Comparison of ENCODE assay signal across 20 cellular contexts in the genomic region with DNA sequence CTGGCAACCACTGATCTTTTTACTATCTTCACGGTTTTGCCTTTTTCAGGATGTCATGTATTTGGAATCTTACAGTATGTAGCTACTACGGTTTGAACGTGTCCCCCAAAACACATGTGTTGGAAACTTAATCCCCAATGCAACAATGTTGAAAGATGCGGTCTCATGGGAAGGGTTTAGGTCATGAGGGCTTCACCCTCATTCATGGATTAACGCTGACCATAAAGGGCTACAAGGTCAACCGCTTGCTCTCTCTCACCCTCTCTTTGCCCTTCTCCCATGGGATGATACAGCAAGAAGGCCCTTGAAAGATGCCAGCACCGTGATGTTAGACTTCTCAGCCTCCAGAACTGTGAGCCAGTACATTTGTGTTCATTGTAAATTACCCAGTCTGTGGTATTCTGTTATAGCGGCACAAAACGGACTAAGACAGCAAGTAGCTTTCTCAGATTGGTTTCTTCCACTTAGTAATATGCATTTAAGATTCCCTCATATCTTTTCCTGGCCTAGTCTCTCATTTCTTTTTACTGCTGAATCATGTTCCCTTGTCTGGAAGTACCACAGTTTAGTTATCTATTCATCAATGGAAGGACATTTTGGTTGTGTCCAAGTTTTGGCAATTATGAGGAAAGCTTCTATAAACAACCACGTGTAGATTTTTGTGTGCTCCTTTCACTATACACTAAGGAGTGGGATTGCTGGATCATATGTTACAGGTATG. TPM values are rescaled to one million over a fixed set of nuclear protein-coding genes. Genes with fewer than 3 reads are reported as not detected.
DNase-seq lines count a peak whose midpoint lies in the region; ATAC-seq and TF ChIP-seq lines count a peak whose summit lies in the region.
"Had no signal": no experiment of that assay in that cellular context is flagged by ENCODE, and none has a peak within 500 bp of the region (broad histone marks: within the 10 kb centered on the region; RNA-seq: fewer than 3 reads in every experiment).

No MANE protein-coding gene starts in this region.

- peaks cover 48% of the 10 kb centered on the region for H3K4me1 Mint-ChIP-seq in activated T-cell treated with anti-CD3 and anti-CD28 coated beads, Interleukin-2, amount 50 U/mL, for 24 hours (ENCODE audit: low read depth)
- H3K4me1 Mint-ChIP-seq in activated T-cell treated with anti-CD3 and anti-CD28 coated beads, Interleukin-2, amount 50 U/mL, for 72 hours (ENCODE audit: low read depth): peaks cover 70% of the 10 kb centered on the region
- peaks cover 66% of the 10 kb centered on the region for H3K4me1 Mint-ChIP-seq in nephron progenitor cell

- intact Hi-C loops in transverse colon (cut with DNase I; ENCODE audit: low total_unique reads): no loop called here

- no peaks in the 10 kb centered on the region for H3K9me3 Mint-ChIP-seq in activated T-cell treated with anti-CD3 and anti-CD28 coated beads, Interleukin-2, amount 50 U/mL, for 24 hours
- H3K9me3 Mint-ChIP-seq in activated T-cell treated with anti-CD3 and anti-CD28 coated beads, Interleukin-2, amount 50 U/mL, for 72 hours: no peaks in the 10 kb centered on the region
- peaks cover 7% of the 10 kb centered on the region for H3K9me3 Mint-ChIP-seq in nephron progenitor cell

- no peaks in the 10 kb centered on the region for H3K27me3 Mint-ChIP-seq in activated T-cell treated with anti-CD3 and anti-CD28 coated beads, Interleukin-2, amount 50 U/mL, for 24 hours
- H3K27me3 Mint-ChIP-seq in activated T-cell treated with anti-CD3 and anti-CD28 coated beads, Interleukin-2, amount 50 U/mL, for 72 hours (ENCODE audit: low read depth): no peaks in the 10 kb centered on the region
- peaks cover 22% of the 10 kb centered on the region for H3K27me3 Mint-ChIP-seq in nephron progenitor cell (ENCODE audit: low read depth, poor library complexity)

- ATAC-seq in activated T-cell treated with anti-CD3 and anti-CD28 coated beads, Interleukin-2, amount 50 U/mL, for 72 hours (replicated peaks in 1 of 2): no peak

- H3K36me3 ChIP-seq in transverse colon: no peaks in the 10 kb centered on the region

- H3K27ac ChIP-seq in transverse colon: no peak overlapping the region
- H3K27ac ChIP-seq: C4-2B had no signal

- POLR2A ChIA-PET in GM10248 (lab: Yijun Ruan, JAX): interaction anchor here (0.6 to 0.7 kb wide), 2 partner anchors 16 to 68 kb away, joined by 3 to 5 read pairs; no protein-coding TSS in a partner anchor

- peak; percentile 22 for DNase-seq in activated T-cell treated with anti-CD3 and anti-CD28 coated beads, Interleukin-2, amount 50 U/mL, for 24 hours
- no peak for DNase-seq in activated T-cell treated with anti-CD3 and anti-CD28 coated beads, Interleukin-2, amount 50 U/mL, for 72 hours
- DNase-seq in amniotic epithelial cell (ENCODE audit: low read depth): peak; percentile 56
- no peak for DNase-seq in nephron progenitor cell
- DNase-seq in transverse colon: peak; percentile 1
- no peak for DNase-seq in dermis blood vessel endothelial cell
- no peak for DNase-seq in kidney glomerular epithelial cell (lab: John Stamatoyannopoulos, UW)
- DNase-seq in GM10248 (ENCODE audit: extremely low spot score): no peak
- DNase-seq: 8988T, Caco-2, H9, KBM-7, NCI-H1105, NCI-H1694 treated with DMSO at 0.1 percent for 48 hours, NCI-H446 treated with DMSO at 0.1 percent for 48 hours, NCI-H774, SHP77 had no signal

- TF ChIP-seq EP300 in transverse colon (IDR thresholded peaks at IDR 0.05; ENCODE audit: low read depth): no peak

- WGBS in transverse colon (ENCODE audit: low coverage in 1 of 2), 2 donors: 72 to 77% methylated on average over 7 to 10 of the region's 10 CpGs

- CTCF ChIA-PET in GM10248 (lab: Yijun Ruan, JAX): interaction anchor here (2.3 kb wide), 1 partner anchor 74 kb away, joined by 6 read pairs; no protein-coding TSS in a partner anchor

- H3K4me1 ChIP-seq in transverse colon: peaks cover 8 to 21% (median 14%) of the 10 kb centered on the region in 4 donors
- H3K4me1 ChIP-seq: Caco-2 had no signal

- no peaks in the 10 kb centered on the region for H3K9me3 ChIP-seq in transverse colon
- H3K9me3 ChIP-seq: Caco-2 had no signal

- no peak overlapping the region for H3K4me3 Mint-ChIP-seq in activated T-cell treated with anti-CD3 and anti-CD28 coated beads, Interleukin-2, amount 50 U/mL, for 24 hours
- H3K4me3 Mint-ChIP-seq in activated T-cell treated with anti-CD3 and anti-CD28 coated beads, Interleukin-2, amount 50 U/mL, for 72 hours: no peak overlapping the region
- H3K4me3 Mint-ChIP-seq in nephron progenitor cell: peak overlapping the region; percentile 6
- H3K4me3 Mint-ChIP-seq: H9 had no signal

- peaks cover 36% of the 10 kb centered on the region for H3K27me3 ChIP-seq in transverse colon

- in situ Hi-C loops in transverse colon (cut with MboI; ENCODE audit: low pct_ligation_motif_present in 1 of 4, low pct_unique_long_range_greater_than_20kb in 1 of 4, low sequenced_read_pairs in 3 of 4): loop anchor here in 1 of 4 donors (10.0 kb wide), 1 partner anchor 78 kb away; no protein-coding TSS in a partner anchor

- no peaks in the 10 kb centered on the region for H3K36me3 Mint-ChIP-seq in activated T-cell treated with anti-CD3 and anti-CD28 coated beads, Interleukin-2, amount 50 U/mL, for 24 hours (ENCODE audit: low read depth)
- H3K36me3 Mint-ChIP-seq in activated T-cell treated with anti-CD3 and anti-CD28 coated beads, Interleukin-2, amount 50 U/mL, for 72 hours (ENCODE audit: insufficient read depth in 2 of 2): no peaks in the 10 kb centered on the region
- H3K36me3 Mint-ChIP-seq in nephron progenitor cell (ENCODE audit: low read depth): no peaks in the 10 kb centered on the region

- TF ChIP-seq CTCF in nephron progenitor cell (IDR thresholded peaks at IDR 0.05): no peak
- TF ChIP-seq CTCF in transverse colon (IDR thresholded peaks at IDR 0.05): no peak
- no peak for TF ChIP-seq CTCF in GM10248 (IDR thresholded peaks at IDR 0.05; ENCODE audit: control extremely low read depth, extremely low read depth, low read depth, missing control alignments)

- no peak overlapping the region for H3K27ac Mint-ChIP-seq in activated T-cell treated with anti-CD3 and anti-CD28 coated beads, Interleukin-2, amount 50 U/mL, for 24 hours
- H3K27ac Mint-ChIP-seq in activated T-cell treated with anti-CD3 and anti-CD28 coated beads, Interleukin-2, amount 50 U/mL, for 72 hours: no peak overlapping the region
- peak overlapping the region; percentile 32 for H3K27ac Mint-ChIP-seq in nephron progenitor cell
- H3K27ac Mint-ChIP-seq: H9 had no signal

- no peak overlapping the region for H3K4me3 ChIP-seq in transverse colon
- H3K4me3 ChIP-seq: GM12878 had no signal

- no peak for TF ChIP-seq POLR2A in transverse colon (IDR thresholded peaks at IDR 0.05)

RNA-seq across cellular contexts. Expression of a gene that starts 3.0 kb away (rescaled TPM):
- total RNA-seq in activated T-cell treated with anti-CD3 and anti-CD28 coated beads, Interleukin-2, amount 50 U/mL, for 72 hours: under 1 TPM; 0.35 to 0.53 TPM
- total RNA-seq in transverse colon (not detected), dermis blood vessel endothelial cell (not detected in 2 replicates)
- total RNA-seq: Caco-2, GM12878, MCF 10A had no signal

RNA-seq across cellular contexts. Expression of a gene that starts 33.1 kb away (rescaled TPM):
- total RNA-seq in activated T-cell treated with anti-CD3 and anti-CD28 coated beads, Interleukin-2, amount 50 U/mL, for 72 hours: 1 to 10 TPM in 1 of 2 donors, under 1 TPM in 1; 0.53 to 1.0 TPM
- total RNA-seq in transverse colon: 10 to 100 TPM in 1 of 4 donors, 1 to 10 TPM in 3; 2.8 to 33.3 (median 7.1) TPM
- not detected in 2 replicates for total RNA-seq in dermis blood vessel endothelial cell
- total RNA-seq: GM12878, MCF 10A had no signal

Comparison
In these comparisons a context has a peak if more than half of its experiments do, and no peak if none do; other contexts are left out.
1. DNase-seq: peak in activated T-cell treated with anti-CD3 and anti-CD28 coated beads, Interleukin-2, amount 50 U/mL, for 24 hours (single experiment), amniotic epithelial cell (single experiment) and transverse colon (single experiment); none in activated T-cell treated with anti-CD3 and anti-CD28 coated beads, Interleukin-2, amount 50 U/mL, for 72 hours (0 of 2), nephron progenitor cell (single experiment), dermis blood vessel endothelial cell (single experiment), kidney glomerular epithelial cell (single experiment) and GM10248 (single experiment).